18 cellular contexts compared by ENCODE assay signal in the genomic region with DNA sequence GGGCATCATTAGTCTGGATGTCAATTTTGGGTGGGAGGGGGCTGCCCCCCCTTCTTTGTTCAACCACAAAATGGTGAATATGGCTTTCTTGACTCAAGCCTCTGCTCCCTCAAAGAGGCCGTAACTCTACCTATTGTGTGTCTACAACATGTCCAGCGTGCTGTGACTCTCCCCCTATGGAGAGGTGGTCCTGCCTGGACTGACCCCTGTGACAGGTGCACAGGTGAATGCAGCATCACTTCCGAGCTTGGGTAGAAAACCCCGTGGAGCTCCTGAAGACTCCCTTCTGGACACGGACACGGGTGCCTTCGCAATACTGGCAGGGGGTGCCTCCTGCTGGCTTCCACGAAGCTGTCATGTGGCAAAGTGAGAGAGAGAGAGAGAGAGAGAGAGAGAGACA.
"Had no signal": no experiment of that assay in that cellular context is flagged by ENCODE, and none has a peak within 500 bp of the region (broad histone marks: within the 10 kb centered on the region; RNA-seq: fewer than 3 reads in every experiment).

No MANE protein-coding gene starts in this region.

- H3K4me1 ChIP-seq: suprapubic skin, thyroid gland, uterus had no signal

- H3K4me3 Mint-ChIP-seq: naive thymus-derived CD4-positive, alpha-beta T cell; nephron progenitor cell had no signal

- H3K27ac Mint-ChIP-seq: naive thymus-derived CD4-positive, alpha-beta T cell; nephron progenitor cell had no signal

- ATAC-seq: heart left ventricle; left colon; naive thymus-derived CD4-positive, alpha-beta T cell; right cardiac atrium; stimulated activated naive CD8-positive, alpha-beta T cell treated with anti-CD3 and anti-CD28 coated beads, Interleukin-15, Interleukin-2, amounts not matched to agents 100 U/mL and 50 U/mL, for 24 hours had no signal

- H3K27me3 ChIP-seq: dorsolateral prefrontal cortex, thyroid gland, upper lobe of left lung, uterus had no signal

- DNase-seq: cortex of kidney; dorsolateral prefrontal cortex; effector CD8-positive, alpha-beta T cell; heart left ventricle; hippocampal formation; left colon; mesendoderm; naive thymus-derived CD4-positive, alpha-beta T cell; nephron progenitor cell; right cardiac atrium; small intestine; stimulated activated CD4-positive, alpha-beta T cell treated with anti-CD3 and anti-CD28 coated beads, Interleukin-2, amount 100 ng/mL, for 48 hours; stimulated activated naive CD8-positive, alpha-beta T cell treated with anti-CD3 and anti-CD28 coated beads, Interleukin-15, Interleukin-2, amounts not matched to agents 100 U/mL and 50 U/mL, for 24 hours; thyroid gland; upper lobe of left lung; uterus had no signal

- H3K36me3 ChIP-seq: heart left ventricle, neutrophil, suprapubic skin, thyroid gland, upper lobe of left lung, uterus had no signal

- H3K4me3 ChIP-seq: dorsolateral prefrontal cortex, heart left ventricle, suprapubic skin, thyroid gland, upper lobe of left lung, uterus had no signal

- H3K27ac ChIP-seq: dorsolateral prefrontal cortex, heart left ventricle, neutrophil, suprapubic skin, thyroid gland, upper lobe of left lung, uterus had no signal

- H3K9me3 ChIP-seq: neutrophil, suprapubic skin, thyroid gland, upper lobe of left lung, uterus had no signal

- H3K36me3 Mint-ChIP-seq: naive thymus-derived CD4-positive, alpha-beta T cell had no signal
